ENCODE assay signal across 24 cellular contexts in the genomic region with DNA sequence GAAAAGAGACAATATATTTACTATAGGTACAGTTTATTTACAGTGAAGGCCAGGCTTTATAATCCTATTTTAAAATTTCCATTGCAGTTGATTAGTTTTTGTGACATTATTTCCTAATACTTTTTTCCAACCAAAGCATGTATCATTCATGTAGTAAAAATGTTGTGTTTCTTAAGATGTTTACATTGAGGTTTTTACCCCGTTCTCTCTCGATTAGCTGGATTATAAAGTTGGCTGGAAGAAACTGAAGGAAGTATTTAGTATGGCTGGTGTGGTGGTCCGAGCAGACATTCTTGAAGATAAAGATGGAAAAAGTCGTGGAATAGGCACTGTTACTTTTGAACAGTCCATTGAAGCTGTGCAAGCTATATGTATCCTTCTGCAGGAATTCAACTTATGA. TPM values are rescaled to one million over a fixed set of nuclear protein-coding genes. Genes with fewer than 3 reads are reported as not detected.
"Had no signal": no experiment of that assay in that cellular context is flagged by ENCODE, and none has a peak within 500 bp of the region (broad histone marks: within the 10 kb centered on the region; RNA-seq: fewer than 3 reads in every experiment).

No MANE protein-coding gene starts in this region.

- H3K27me3 Mint-ChIP-seq: activated CD4-positive, alpha-beta T cell treated with anti-CD3 and anti-CD28 coated beads, Interleukin-2, amount 10 ng/mL, durations not matched to agents 7 days and 5 days; activated naive CD8-positive, alpha-beta T cell; memory B cell; naive B cell; type B pancreatic cell had no signal

- H3K27me3 ChIP-seq: body of pancreas, gastroesophageal sphincter, heart right ventricle, right atrium auricular region, testis had no signal

- H3K4me3 Mint-ChIP-seq: activated CD4-positive, alpha-beta T cell treated with anti-CD3 and anti-CD28 coated beads, Interleukin-2, amount 10 ng/mL, durations not matched to agents 7 days and 5 days; activated naive CD8-positive, alpha-beta T cell; activated T-cell treated with anti-CD3 and anti-CD28 coated beads, Interleukin-2, amount 50 U/mL, for 72 hours; endodermal cell; immature natural killer cell; memory B cell; naive B cell; neural crest cell; type B pancreatic cell had no signal

- H3K9me3 ChIP-seq: body of pancreas, gastroesophageal sphincter, heart right ventricle, mucosa of descending colon, prostate gland, right atrium auricular region, testis had no signal

- H3K4me3 ChIP-seq: body of pancreas, gastroesophageal sphincter, heart right ventricle, mucosa of descending colon, prostate gland, right atrium auricular region, testis had no signal

- H3K9me3 Mint-ChIP-seq: activated CD4-positive, alpha-beta T cell treated with anti-CD3 and anti-CD28 coated beads, Interleukin-2, amount 10 ng/mL, durations not matched to agents 7 days and 5 days; activated T-cell treated with anti-CD3 and anti-CD28 coated beads, Interleukin-2, amount 50 U/mL, for 72 hours; endodermal cell; immature natural killer cell; memory B cell; naive B cell; neural crest cell; type B pancreatic cell had no signal

- H3K27ac Mint-ChIP-seq: activated CD4-positive, alpha-beta T cell treated with anti-CD3 and anti-CD28 coated beads, Interleukin-2, amount 10 ng/mL, durations not matched to agents 7 days and 5 days; activated naive CD8-positive, alpha-beta T cell; endodermal cell; memory B cell; type B pancreatic cell had no signal

- DNase-seq: activated CD4-positive, alpha-beta T cell treated with anti-CD3 and anti-CD28 coated beads, Interleukin-2, amount 10 ng/mL, durations not matched to agents 7 days and 5 days; activated CD8-positive, alpha-beta memory T cell treated with anti-CD3 and anti-CD28 coated beads, Interleukin-2, amount 50 U/mL, for 4 hours; activated gamma-delta T cell; activated T-cell treated with anti-CD3 and anti-CD28 coated beads, Interleukin-2, amount 50 U/mL, for 72 hours; amygdala; body of pancreas; endodermal cell; heart right ventricle; immature natural killer cell; mucosa of descending colon; naive B cell; stimulated activated CD4-positive, alpha-beta T cell treated with anti-CD3 and anti-CD28 coated beads, Interleukin-2, amount 100 ng/mL, for 24 hours; T-helper 1 cell; T1000; testis had no signal

- H3K27ac ChIP-seq: body of pancreas, gastroesophageal sphincter, heart right ventricle, prostate gland, right atrium auricular region, testis had no signal

- ATAC-seq: activated T-cell treated with anti-CD3 and anti-CD28 coated beads, Interleukin-2, amount 50 U/mL, for 72 hours; body of pancreas; gastroesophageal sphincter; heart right ventricle; mucosa of descending colon had no signal

RNA-seq across cellular contexts. Expression of gene PRAM1, which starts 36.4 kb away (rescaled TPM):
- total RNA-seq: epithelial cell of proximal tubule, osteoblast had no signal
